In the genomic region with DNA sequence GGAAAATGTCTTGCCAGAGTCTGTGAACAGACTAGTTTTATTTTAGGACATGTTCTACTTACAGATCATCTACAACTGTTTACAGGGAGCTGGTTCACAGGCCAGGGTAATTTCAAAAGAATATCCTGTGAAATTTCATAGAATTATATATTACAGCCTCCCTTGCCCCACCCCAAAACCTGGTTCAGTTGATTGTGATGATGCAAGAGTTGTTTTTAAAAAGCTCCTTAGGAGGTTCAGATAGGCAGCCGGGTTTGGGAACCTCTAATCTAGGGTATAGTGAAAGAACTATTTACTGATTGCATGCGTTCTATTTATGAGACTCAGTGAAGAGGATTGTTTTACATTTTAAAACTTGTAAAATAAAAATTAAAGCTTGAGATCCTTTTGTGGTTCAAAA, we compare ENCODE assay signal across 25 cellular contexts. TPM values are rescaled to one million over a fixed set of nuclear protein-coding genes. Genes with fewer than 3 reads are reported as not detected.
"Had no signal": no experiment of that assay in that cellular context is flagged by ENCODE, and none has a peak within 500 bp of the region (broad histone marks: within the 10 kb centered on the region; RNA-seq: fewer than 3 reads in every experiment).

No MANE protein-coding gene starts in this region.

- H3K4me3 ChIP-seq: dorsolateral prefrontal cortex, esophagus muscularis mucosa, gastroesophageal sphincter, sigmoid colon, skin epidermis, stomach, thoracic aorta, transverse colon had no signal

- DNase-seq: cortex of kidney; dorsolateral prefrontal cortex; effector CD8-positive, alpha-beta T cell; foreskin fibroblast; glutamatergic neuron; islet precursor cell; mammary epithelial cell; naive thymus-derived CD4-positive, alpha-beta T cell; posterior cingulate gyrus; sigmoid colon; stimulated activated CD4-positive, alpha-beta T cell treated with anti-CD3 and anti-CD28 coated beads, Interleukin-2, amount 100 ng/mL, for 24 hours; stimulated activated CD4-positive, alpha-beta T cell treated with anti-CD3 and anti-CD28 coated beads, Interleukin-4, amount 100 ng/mL, for 4 hours; stimulated activated naive CD4-positive, alpha-beta T cell; stomach; substantia nigra; transverse colon had no signal

- H3K27ac ChIP-seq: esophagus muscularis mucosa, gastroesophageal sphincter, sigmoid colon, skin epidermis, stomach, thoracic aorta, transverse colon had no signal

- H3K27me3 Mint-ChIP-seq: naive thymus-derived CD4-positive, alpha-beta T cell had no signal

- H3K4me1 Mint-ChIP-seq: neural crest cell had no signal

- H3K9me3 ChIP-seq: esophagus muscularis mucosa, gastroesophageal sphincter, sigmoid colon, stomach, thoracic aorta, transverse colon had no signal

- H3K4me1 ChIP-seq: esophagus muscularis mucosa, gastroesophageal sphincter, sigmoid colon, transverse colon had no signal

- H3K4me3 Mint-ChIP-seq: naive thymus-derived CD4-positive, alpha-beta T cell; neural crest cell had no signal

- H3K9me3 Mint-ChIP-seq: naive thymus-derived CD4-positive, alpha-beta T cell; neural crest cell had no signal

- H3K27me3 ChIP-seq: dorsolateral prefrontal cortex, esophagus muscularis mucosa, gastroesophageal sphincter, sigmoid colon, stomach, transverse colon had no signal

- ATAC-seq: gastroesophageal sphincter; left lobe of liver; naive thymus-derived CD4-positive, alpha-beta T cell had no signal

RNA-seq across cellular contexts. Expression of a gene that starts 53.6 kb away (rescaled TPM):
- total RNA-seq: left lobe of liver; mesenteric fat pad; mononuclear cell; naive thymus-derived CD4-positive, alpha-beta T cell; neural crest cell; osteocyte; thoracic aorta had no signal
- polyA plus RNA-seq: naive thymus-derived CD4-positive, alpha-beta T cell had no signal
